In genomic region chr11:121722431-121723256, GRCh38 we compare ENCODE assay signal across 8 cellular contexts.
DNase-seq lines count a peak whose midpoint lies in the region; ATAC-seq and TF ChIP-seq lines count a peak whose summit lies in the region.

No MANE protein-coding gene starts in this region.

- H3K27ac Mint-ChIP-seq in chondrocyte (ENCODE audit: unreplicated experiment) = peak overlapping the region; percentile 67
- no peak overlapping the region for H3K27ac Mint-ChIP-seq in activated T-helper 2 cell treated with anti-CD3 and anti-CD28 coated beads, Interferon-gamma antibody, Interleukin-2, Interleukin-4, amounts not matched to agents 10 μg/mL and 5 μg/mL and 100 μg/mL, durations not matched to agents 14 hours and 24 hours and 36 hours

- TF ChIP-seq CTCF in chondrocyte (IDR thresholded peaks at IDR 0.05) = peak; percentile 36

- ATAC-seq in HG03442 (IDR thresholded peaks at IDR 0.05; ENCODE audit: unreplicated experiment) = no peak

- H3K36me3 Mint-ChIP-seq in chondrocyte (ENCODE audit: low read depth) = no peaks in the 10 kb centered on the region
- no peaks in the 10 kb centered on the region for H3K36me3 Mint-ChIP-seq in activated T-helper 2 cell treated with anti-CD3 and anti-CD28 coated beads, Interferon-gamma antibody, Interleukin-2, Interleukin-4, amounts not matched to agents 10 μg/mL and 5 μg/mL and 100 μg/mL, durations not matched to agents 14 hours and 24 hours and 36 hours (ENCODE audit: low read depth)

- DNase-seq in DMS 273 treated with DMSO at 0.1 percent for 48 hours (lab: John Stamatoyannopoulos, UW) (peak; percentile 57), NCI-H2107 treated with DMSO at 0.1 percent for 48 hours (lab: John Stamatoyannopoulos, UW; ENCODE audit: unreplicated experiment) (peak; percentile 56), chondrocyte (ENCODE audit: low spot score) (no peak), inferior parietal cortex (ENCODE audit: extremely low spot score) (peak; percentile 96), skeletal muscle cell (ENCODE audit: low read depth) (peak; percentile 84), OCI-M2 (lab: John Stamatoyannopoulos, UW; ENCODE audit: unreplicated experiment) (no peak)
- no peak for DNase-seq in activated T-helper 2 cell treated with anti-CD3 and anti-CD28 coated beads, Interferon-gamma antibody, Interleukin-2, Interleukin-4, amounts not matched to agents 10 μg/mL and 5 μg/mL and 100 μg/mL, durations not matched to agents 14 hours and 24 hours and 36 hours (ENCODE audit: low spot score)

- H3K4me1 Mint-ChIP-seq in chondrocyte (ENCODE audit: low read depth) = peaks cover 13% of the 10 kb centered on the region
- H3K4me1 Mint-ChIP-seq in activated T-helper 2 cell treated with anti-CD3 and anti-CD28 coated beads, Interferon-gamma antibody, Interleukin-2, Interleukin-4, amounts not matched to agents 10 μg/mL and 5 μg/mL and 100 μg/mL, durations not matched to agents 14 hours and 24 hours and 36 hours (ENCODE audit: low read depth) = no peaks in the 10 kb centered on the region

- peak overlapping the region; percentile 47 for H3K4me3 ChIP-seq in skeletal muscle cell (ENCODE audit: low read depth, low read length)

- no peaks in the 10 kb centered on the region for H3K9me3 Mint-ChIP-seq in chondrocyte (ENCODE audit: low read depth)
- H3K9me3 Mint-ChIP-seq in activated T-helper 2 cell treated with anti-CD3 and anti-CD28 coated beads, Interferon-gamma antibody, Interleukin-2, Interleukin-4, amounts not matched to agents 10 μg/mL and 5 μg/mL and 100 μg/mL, durations not matched to agents 14 hours and 24 hours and 36 hours = no peaks in the 10 kb centered on the region

- intact Hi-C loops in activated T-helper 2 cell treated with anti-CD3 and anti-CD28 coated beads, Interferon-gamma antibody, Interleukin-2, Interleukin-4, amounts not matched to agents 10 μg/mL and 5 μg/mL and 100 μg/mL, durations not matched to agents 14 hours and 24 hours and 36 hours (cut with micrococcal nuclease) = no loop called here

- peak overlapping the region; percentile 79 for H3K4me3 Mint-ChIP-seq in chondrocyte (ENCODE audit: unreplicated experiment)
- H3K4me3 Mint-ChIP-seq in activated T-helper 2 cell treated with anti-CD3 and anti-CD28 coated beads, Interferon-gamma antibody, Interleukin-2, Interleukin-4, amounts not matched to agents 10 μg/mL and 5 μg/mL and 100 μg/mL, durations not matched to agents 14 hours and 24 hours and 36 hours (ENCODE audit: low read depth) = no peak overlapping the region

- H3K27me3 Mint-ChIP-seq in chondrocyte (ENCODE audit: low read depth) = no peaks in the 10 kb centered on the region
- peaks cover 29% of the 10 kb centered on the region for H3K27me3 Mint-ChIP-seq in activated T-helper 2 cell treated with anti-CD3 and anti-CD28 coated beads, Interferon-gamma antibody, Interleukin-2, Interleukin-4, amounts not matched to agents 10 μg/mL and 5 μg/mL and 100 μg/mL, durations not matched to agents 14 hours and 24 hours and 36 hours (ENCODE audit: low read depth)

Comparison
In these comparisons a context has a peak if more than half of its experiments do, and no peak if none do; other contexts are left out.
1. DNase-seq: peak in DMS 273 treated with DMSO at 0.1 percent for 48 hours (single experiment), NCI-H2107 treated with DMSO at 0.1 percent for 48 hours (single experiment), inferior parietal cortex (single experiment) and skeletal muscle cell (single experiment); none in chondrocyte (single experiment), activated T-helper 2 cell treated with anti-CD3 and anti-CD28 coated beads, Interferon-gamma antibody, Interleukin-2, Interleukin-4, amounts not matched to agents 10 μg/mL and 5 μg/mL and 100 μg/mL, durations not matched to agents 14 hours and 24 hours and 36 hours (single experiment) and OCI-M2 (single experiment).